ENCODE assay signal across 8 cellular contexts in genomic region chrX:71532078-71532752, GRCh38. TPM values are rescaled to one million over a fixed set of nuclear protein-coding genes. Genes with fewer than 3 reads are reported as not detected.
DNase-seq lines count a peak whose midpoint lies in the region; ATAC-seq, FAIRE-seq and TF ChIP-seq lines count a peak whose summit lies in the region.

No MANE protein-coding gene starts in this region.

- peaks cover 6% of the 10 kb centered on the region for H3K36me3 Mint-ChIP-seq in brain

- BruUV-seq in A673 (replicated peaks; lab: Mats Ljungman, UMichigan), result TSS peak; percentile 92

- DNase-seq in A673 (ENCODE audit: low spot score) (peak; percentile 12), HTR-8/SVneo (ENCODE audit: insufficient read length, low spot score) (no peak), T-helper 2 cell (peak in 4 of 5 experiments; percentile 24 to 96 (median 60)), kidney epithelial cell (ENCODE audit: low read depth) (peak; percentile 51), retina (no peak)
- DNase-seq in stimulated activated CD4-positive, alpha-beta T cell treated with anti-CD3 and anti-CD28 coated beads, Interleukin-4, amount 100 ng/mL, for 24 hours, result peak; percentile 68

- H3K4me3 Mint-ChIP-seq in brain, result peak overlapping the region; percentile 89 to 99 (median 96)

- no peaks in the 10 kb centered on the region for H3K27me3 ChIP-seq in A673 (replicated peaks; ENCODE audit: insufficient read depth, low read depth, low read length, poor library complexity)
- no peaks in the 10 kb centered on the region for H3K27me3 ChIP-seq in kidney epithelial cell (ENCODE audit: control insufficient read depth, insufficient read depth, low read length)

- peak overlapping the region; percentile 90 to 99 (median 98) for H3K27ac Mint-ChIP-seq in brain

- peak; percentile 76 for FAIRE-seq in HTR-8/SVneo (lab: Jason Lieb, UNC)

- H3K4me1 Mint-ChIP-seq in brain, result peaks cover 21% of the 10 kb centered on the region

- POLR2A ChIA-PET in A673 (lab: Charles Lee; ENCODE audit: low non-redundant PET), result no interaction called here

- intact Hi-C loops in A673 (cut with micrococcal nuclease; ENCODE audit: unreplicated experiment), result no loop called here

- H3K9me3 ChIP-seq in A673 (ENCODE audit: low read depth, low read length, poor library complexity, severe bottlenecking), result no peaks in the 10 kb centered on the region

- peak; percentile 8 for ATAC-seq in GM19025 (IDR thresholded peaks at IDR 0.05; ENCODE audit: low read depth, unreplicated experiment)

- TF ChIP-seq CTCF in A673 (conservative IDR thresholded peaks at IDR 0.05; ENCODE audit: low read depth, low read length) (no peak), brain (conservative IDR thresholded peaks at IDR 0.05) (no peak), kidney epithelial cell (IDR thresholded peaks at IDR 0.05; ENCODE audit: insufficient read depth, low read length, poor library complexity, severe bottlenecking) (no peak)

- peak overlapping the region; percentile 64 for H3K4me3 ChIP-seq in A673 (ENCODE audit: low read depth, low read length, poor library complexity, severe bottlenecking)
- H3K4me3 ChIP-seq in kidney epithelial cell (ENCODE audit: low read depth, low read length), result peak overlapping the region; percentile 56

- peaks cover 6% of the 10 kb centered on the region for H3K27me3 Mint-ChIP-seq in brain

- CTCF ChIA-PET in A673 (lab: Charles Lee), result no interaction called here

- peak overlapping the region; percentile 82 for H3K27ac ChIP-seq in A673 (ENCODE audit: low read depth, low read length, poor library complexity, severe bottlenecking)

- peaks cover 0 to 23% (median 3%) of the 10 kb centered on the region in 5 experiments for H3K9me3 Mint-ChIP-seq in brain

- no peaks in the 10 kb centered on the region for H3K36me3 ChIP-seq in A673 (ENCODE audit: insufficient read depth, low read length, poor library complexity, severe bottlenecking)
- no peaks in the 10 kb centered on the region for H3K36me3 ChIP-seq in kidney epithelial cell (ENCODE audit: control insufficient read depth, insufficient read depth, low read length)

- no peaks in the 10 kb centered on the region for H3K4me1 ChIP-seq in A673 (ENCODE audit: insufficient read depth, low read length, poor library complexity, severe bottlenecking)

RNA-seq across cellular contexts. Expression of gene OGT, which starts 0.7 kb away (rescaled TPM):
- total RNA-seq in A673 (2021) (130 and 150 TPM in 2 replicates), kidney epithelial cell (71.7 and 82.2 TPM in 2 replicates)
- 24.4 TPM for polyA plus RNA-seq in brain (ENCODE audit: insufficient read depth, low read depth, low replicate concordance)

RNA-seq across cellular contexts. Expression of gene GCNA, which starts 46.0 kb away (rescaled TPM):
- total RNA-seq in A673 (2021) (1.8 and 3.0 TPM in 2 replicates), kidney epithelial cell (3.1 and 4.1 TPM in 2 replicates)
- polyA plus RNA-seq in brain (ENCODE audit: insufficient read depth, low read depth, low replicate concordance), result 0.15 TPM

Comparison
In these comparisons a context has a peak if more than half of its experiments do, and no peak if none do; other contexts are left out.
1. DNase-seq: peak in A673 (single experiment), T-helper 2 cell (4 of 5), kidney epithelial cell (single experiment) and stimulated activated CD4-positive, alpha-beta T cell treated with anti-CD3 and anti-CD28 coated beads, Interleukin-4, amount 100 ng/mL, for 24 hours (single experiment); none in HTR-8/SVneo (single experiment) and retina (single experiment).